29 cellular contexts compared by ENCODE assay signal in the genomic region with DNA sequence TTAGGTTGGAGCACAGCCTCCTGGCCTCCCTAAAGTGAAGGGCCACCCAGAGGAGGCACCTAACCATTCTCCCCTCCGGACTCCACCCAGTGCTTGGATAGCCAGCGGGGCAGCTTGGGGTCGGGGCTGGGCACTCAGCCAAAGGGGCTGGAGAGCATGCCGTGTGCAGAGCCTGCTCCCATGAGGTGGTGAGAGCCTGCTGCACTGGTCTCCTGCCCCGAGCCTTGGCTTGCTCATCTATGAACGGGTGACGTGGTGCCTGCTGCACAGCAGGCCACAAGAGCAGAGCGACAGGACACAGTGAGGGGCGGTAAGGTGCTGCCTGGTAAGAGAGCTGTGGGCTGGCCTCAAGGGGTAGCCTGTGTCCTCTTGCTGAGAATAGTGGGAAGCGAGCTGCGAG. TPM values are rescaled to one million over a fixed set of nuclear protein-coding genes. Genes with fewer than 3 reads are reported as not detected.
"Had no signal": no experiment of that assay in that cellular context is flagged by ENCODE, and none has a peak within 500 bp of the region (broad histone marks: within the 10 kb centered on the region; RNA-seq: fewer than 3 reads in every experiment).

No MANE protein-coding gene starts in this region.

- H3K27me3 ChIP-seq: adrenal gland, body of pancreas, Peyer's patch, SJSA1 had no signal

- H3K4me2 ChIP-seq: SK-N-SH had no signal

- H3K36me3 ChIP-seq: adrenal gland, Peyer's patch, SJSA1 had no signal

- H3K27ac ChIP-seq: adrenal gland, body of pancreas, Peyer's patch, SJSA1 had no signal

- H3K9ac ChIP-seq: SK-N-SH had no signal

- H3K9me3 ChIP-seq: adrenal gland, body of pancreas, Peyer's patch, SJSA1, SK-N-SH had no signal

- ATAC-seq: activated CD4-positive, alpha-beta T cell treated with anti-CD3 and anti-CD28 coated beads for 36 hours; activated CD4-positive, CD25-positive, alpha-beta regulatory T cell treated with anti-CD3 and anti-CD28 coated beads, Interleukin-2, amount 50 U/mL, for 24 hours; activated CD8-positive, alpha-beta T cell treated with anti-CD3 and anti-CD28 coated beads, Interleukin-2, amount 10 ng/mL, durations not matched to agents 7 days and 5 days; body of pancreas; PC-3; WTC11 had no signal

- H3K4me1 ChIP-seq: adrenal gland, body of pancreas, Peyer's patch, SJSA1 had no signal

- H3K4me3 ChIP-seq: adrenal gland, body of pancreas, Peyer's patch, SJSA1 had no signal

- DNase-seq: activated CD4-positive, alpha-beta T cell treated with anti-CD3 and anti-CD28 coated beads for 36 hours; activated CD4-positive, alpha-beta T cell treated with anti-CD3 and anti-CD28 coated beads, Interleukin-2, amount 10 ng/mL, durations not matched to agents 7 days and 5 days; activated CD4-positive, alpha-beta T cell treated with anti-CD3 and anti-CD28 coated beads, Interleukin-2, amount 50 U/mL, for 48 hours; activated CD8-positive, alpha-beta T cell treated with anti-CD3 and anti-CD28 coated beads, Interleukin-2, amount 10 ng/mL, durations not matched to agents 7 days and 5 days; activated gamma-delta T cell; activated naive CD4-positive, alpha-beta T cell treated with anti-CD3 and anti-CD28 coated beads for 36 hours; activated T-cell treated with anti-CD3 and anti-CD28 coated beads, Interleukin-2, amount 50 U/mL, for 24 hours; adrenal gland; body of pancreas; central memory CD4-positive, alpha-beta T cell; NCI-H1048; NCI-H1436 treated with DMSO at 0.1 percent for 48 hours; NCI-H1694 treated with DMSO at 0.1 percent for 48 hours; NCI-H2029; NCI-H446; NCI-H510A treated with DMSO at 0.1 percent for 48 hours; NCI-H526 treated with DMSO at 0.1 percent for 48 hours; NCI-H82; NK-92 treated with Interleukin-12 subunit alpha and Interleukin-12 subunit beta, amount 100 ng/mL, for 24 hours; PC-3; Peyer's patch; RPMI8226; SHP77 treated with DMSO at 0.1 percent for 48 hours; SK-N-SH had no signal

RNA-seq across cellular contexts. Expression of gene CCDC188, which starts 14.0 kb away (rescaled TPM):
- total RNA-seq: activated CD4-positive, alpha-beta T cell treated with anti-CD3 and anti-CD28 coated beads for 36 hours; activated CD8-positive, alpha-beta T cell treated with anti-CD3 and anti-CD28 coated beads, Interleukin-2, amount 10 ng/mL, durations not matched to agents 7 days and 5 days; activated naive CD4-positive, alpha-beta T cell treated with anti-CD3 and anti-CD28 coated beads for 36 hours; activated naive CD4-positive, alpha-beta T cell treated with anti-CD3 and anti-CD28 coated beads, Interleukin-2, amount 50 U/mL, for 72 hours; astrocyte; body of pancreas; PC-3; WTC11 had no signal
